In the genomic region with DNA sequence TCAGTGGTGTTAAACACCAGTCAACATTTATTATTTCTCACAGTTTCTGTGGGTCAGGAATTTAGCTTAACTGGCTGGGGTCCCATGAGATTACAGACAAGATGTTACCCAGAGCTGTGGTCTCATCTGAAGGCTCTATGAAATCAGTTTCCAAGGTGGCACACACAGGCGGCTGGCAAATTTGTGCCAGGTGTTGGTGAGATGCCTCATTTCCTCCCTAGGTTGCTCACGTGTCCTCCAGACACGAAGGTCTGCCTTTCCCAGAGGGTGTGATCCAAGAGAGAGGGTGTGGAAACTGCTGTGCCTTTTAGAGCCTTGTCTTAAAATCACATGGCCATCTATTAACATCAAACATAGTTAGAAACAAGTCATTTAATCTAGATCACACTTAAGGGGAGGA, we compare ENCODE assay signal across 28 cellular contexts.
DNase-seq lines count a peak whose midpoint lies in the region; TF ChIP-seq lines count a peak whose summit lies in the region.
"Had no signal": no experiment of that assay in that cellular context is flagged by ENCODE, and none has a peak within 500 bp of the region (broad histone marks: within the 10 kb centered on the region; RNA-seq: fewer than 3 reads in every experiment).

No MANE protein-coding gene starts in this region.

- POLR2A ChIA-PET in CD4-positive, alpha-beta memory T cell (lab: Charles Lee; ENCODE audit: partially characterized antibody): no interaction called here

- intact Hi-C loops in esophagus muscularis mucosa (cut with DNase I) (no loop called here), uterus (cut with DNase I; ENCODE audit: low total_unique reads) (no loop called here)
- intact Hi-C loops in CD4-positive, alpha-beta memory T cell (cut with micrococcal nuclease): no loop called here

- CTCF ChIA-PET in activated naive CD4-positive, alpha-beta T cell treated with anti-CD3 and anti-CD28 coated beads, Interleukin-2, amount 10 ng/mL, durations not matched to agents 7 days and 5 days (lab: Charles Lee): no interaction called here
- CTCF ChIA-PET in CD4-positive, alpha-beta memory T cell (lab: Charles Lee; ENCODE audit: partially characterized antibody): no interaction called here

- H3K4me2 ChIP-seq in osteoblast (ENCODE audit: insufficient read depth, low read length): peak overlapping the region; percentile 80

- H3K79me2 ChIP-seq in osteoblast (ENCODE audit: insufficient read depth, low read length): no peaks in the 10 kb centered on the region

- no peak for TF ChIP-seq EP300 in esophagus muscularis mucosa (IDR thresholded peaks at IDR 0.05)

- H3K27ac ChIP-seq in SJCRH30 (peak overlapping the region; percentile 71), esophagus muscularis mucosa (replicated peaks in 1 of 4) (peak overlapping the region; percentile 71 to 80 (median 76)), osteoblast (ENCODE audit: low read depth, low read length) (no peak overlapping the region), uterus (peak overlapping the region; percentile 29 to 79)
- H3K27ac ChIP-seq in CD4-positive, alpha-beta memory T cell (ENCODE audit: low read depth, low read length): no peak overlapping the region
- H3K27ac ChIP-seq: body of pancreas, pancreas, right atrium auricular region had no signal

- TF ChIP-seq POLR2A in esophagus muscularis mucosa (IDR thresholded peaks at IDR 0.05; ENCODE audit: low read depth): no peak
- TF ChIP-seq POLR2A in uterus (IDR thresholded peaks at IDR 0.05): no peak

- H3K9me3 ChIP-seq in SJCRH30 (replicated peaks) (no peaks in the 10 kb centered on the region), esophagus muscularis mucosa (peaks cover 0 to 3% (median 0%) of the 10 kb centered on the region in 4 donors), osteoblast (ENCODE audit: low read depth, low read length) (no peaks in the 10 kb centered on the region), uterus (no peaks in the 10 kb centered on the region)
- no peaks in the 10 kb centered on the region for H3K9me3 ChIP-seq in CD4-positive, alpha-beta memory T cell (ENCODE audit: control insufficient read depth in 1 of 2, low read length in 2 of 2)
- H3K9me3 ChIP-seq: mucosa of descending colon, pancreas, right atrium auricular region, tibial nerve had no signal

- H3K36me3 ChIP-seq in SJCRH30: no peaks in the 10 kb centered on the region
- no peaks in the 10 kb centered on the region for H3K36me3 ChIP-seq in esophagus muscularis mucosa
- no peaks in the 10 kb centered on the region for H3K36me3 ChIP-seq in osteoblast (ENCODE audit: insufficient read depth, low read length)
- H3K36me3 ChIP-seq in uterus: no peaks in the 10 kb centered on the region
- H3K36me3 ChIP-seq in CD4-positive, alpha-beta memory T cell (ENCODE audit: insufficient read depth, low read length): no peaks in the 10 kb centered on the region
- H3K36me3 ChIP-seq: pancreas, right atrium auricular region, tibial nerve had no signal

- H3K4me1 Mint-ChIP-seq in activated naive CD4-positive, alpha-beta T cell treated with anti-CD3 and anti-CD28 coated beads, Interleukin-2, amount 10 ng/mL, durations not matched to agents 7 days and 5 days: peaks cover 5% of the 10 kb centered on the region
- peaks cover 0 to 1% (median 0%) of the 10 kb centered on the region in 4 donors for H3K4me1 Mint-ChIP-seq in CD4-positive, alpha-beta memory T cell
- H3K4me1 Mint-ChIP-seq: central memory CD8-positive, alpha-beta T cell; H9 had no signal

- no peak overlapping the region for H3K27ac Mint-ChIP-seq in activated naive CD4-positive, alpha-beta T cell treated with anti-CD3 and anti-CD28 coated beads, Interleukin-2, amount 10 ng/mL, durations not matched to agents 7 days and 5 days
- H3K27ac Mint-ChIP-seq in CD4-positive, alpha-beta memory T cell: no peak overlapping the region
- H3K27ac Mint-ChIP-seq: activated CD4-positive, alpha-beta memory T cell treated with anti-CD3 and anti-CD28 coated beads, Interleukin-2, amount 10 ng/mL, durations not matched to agents 7 days and 5 days; activated T-helper 1 cell treated with anti-CD3 and anti-CD28 coated beads, Interleukin-12 subunit alpha, Interleukin-12 subunit beta, Interleukin-2, Interleukin-4 antibody, amounts not matched to agents 30 ng/mL and 10 ng/mL and 1 ng/mL, durations not matched to agents 14 hours and 24 hours and 36 hours; H9; T-helper 1 cell treated with Interleukin-12 subunit alpha and Interleukin-12 subunit beta and Interleukin-4 antibody, amounts not matched to agents 30 μg/mL and 1 μg/mL, for 36 hours had no signal

- WGBS in esophagus muscularis mucosa: 77% methylated on average over 3 of the region's 3 CpGs

- H2AFZ ChIP-seq in osteoblast (ENCODE audit: low read length): no peak overlapping the region

- H3K4me3 ChIP-seq in SJCRH30: no peak overlapping the region
- no peak overlapping the region for H3K4me3 ChIP-seq in esophagus muscularis mucosa
- no peak overlapping the region for H3K4me3 ChIP-seq in osteoblast (ENCODE audit: insufficient read depth, low read length)
- no peak overlapping the region for H3K4me3 ChIP-seq in uterus
- no peak overlapping the region for H3K4me3 ChIP-seq in CD4-positive, alpha-beta memory T cell (ENCODE audit: low read length in 2 of 2)
- H3K4me3 ChIP-seq: body of pancreas, mucosa of descending colon, pancreas, right atrium auricular region, tibial nerve had no signal

- H3K27me3 ChIP-seq in SJCRH30 (no peaks in the 10 kb centered on the region), esophagus muscularis mucosa (no peaks in the 10 kb centered on the region), osteoblast (ENCODE audit: insufficient read depth, low read length) (peaks cover 33% of the 10 kb centered on the region), uterus (no peaks in the 10 kb centered on the region)
- no peaks in the 10 kb centered on the region for H3K27me3 ChIP-seq in CD4-positive, alpha-beta memory T cell (ENCODE audit: insufficient read depth, low read length)
- H3K27me3 ChIP-seq: body of pancreas, pancreas, right atrium auricular region, tibial nerve had no signal

- peaks cover 8% of the 10 kb centered on the region for H3K27me3 Mint-ChIP-seq in activated naive CD4-positive, alpha-beta T cell treated with anti-CD3 and anti-CD28 coated beads, Interleukin-2, amount 10 ng/mL, durations not matched to agents 7 days and 5 days
- peaks cover 4 to 5% of the 10 kb centered on the region in 2 donors for H3K27me3 Mint-ChIP-seq in CD4-positive, alpha-beta memory T cell

- TF ChIP-seq CTCF in esophagus muscularis mucosa (IDR thresholded peaks at IDR 0.05) (no peak), osteoblast (IDR thresholded peaks at IDR 0.05; ENCODE audit: extremely low read depth, low read depth, low read length) (no peak), uterus (IDR thresholded peaks at IDR 0.05) (no peak)

- DNase-seq in SJCRH30 (peak in 1 of 2 experiments; percentile 16), esophagus muscularis mucosa (ENCODE audit: extremely low spot score) (no peak), osteoblast (ENCODE audit: insufficient read length, low spot score, missing footprints) (no peak), uterus (no peak), NCI-H345 (lab: John Stamatoyannopoulos, UW) (no peak)
- no peak for DNase-seq in activated naive CD4-positive, alpha-beta T cell treated with anti-CD3 and anti-CD28 coated beads, Interleukin-2, amount 10 ng/mL, durations not matched to agents 7 days and 5 days
- DNase-seq in CD4-positive, alpha-beta memory T cell: no peak
- DNase-seq: activated CD4-positive, alpha-beta memory T cell treated with anti-CD3 and anti-CD28 coated beads, Interleukin-2, amount 10 ng/mL, durations not matched to agents 7 days and 5 days; activated CD4-positive, CD25-positive, alpha-beta regulatory T cell treated with anti-CD3 and anti-CD28 coated beads, Interleukin-2, amount 50 U/mL, for 72 hours; activated CD8-positive, alpha-beta memory T cell treated with anti-CD3 and anti-CD28 coated beads, Interleukin-2, amount 50 U/mL, for 48 hours; activated naive CD4-positive, alpha-beta T cell treated with Interleukin-2 at 50 U/mL for 16 hours; body of pancreas; C1 segment of cervical spinal cord; COR-L47; GDM1; H9; hippocampal formation; left cardiac atrium; mucosa of descending colon; NCI-H1436 treated with DMSO at 0.1 percent for 48 hours; pancreas; stimulated activated CD4-positive, alpha-beta T cell treated with anti-CD3 and anti-CD28 coated beads, Interleukin-2, amount 100 ng/mL, for 24 hours; stimulated activated naive CD8-positive, alpha-beta T cell treated with anti-CD3 and anti-CD28 coated beads, Interleukin-15, amount 100 ng/mL, for 72 hours had no signal

- H3K4me1 ChIP-seq in SJCRH30 (peaks cover 19% of the 10 kb centered on the region), esophagus muscularis mucosa (peaks cover 0 to 21% (median 21%) of the 10 kb centered on the region in 4 donors), osteoblast (ENCODE audit: insufficient read depth, low read length) (peaks cover 12% of the 10 kb centered on the region), uterus (no peaks in the 10 kb centered on the region)
- no peaks in the 10 kb centered on the region for H3K4me1 ChIP-seq in CD4-positive, alpha-beta memory T cell (ENCODE audit: insufficient read depth, low read length)
- H3K4me1 ChIP-seq: body of pancreas, pancreas had no signal

- H3K9me3 Mint-ChIP-seq in activated naive CD4-positive, alpha-beta T cell treated with anti-CD3 and anti-CD28 coated beads, Interleukin-2, amount 10 ng/mL, durations not matched to agents 7 days and 5 days: no peaks in the 10 kb centered on the region
- H3K9me3 Mint-ChIP-seq in CD4-positive, alpha-beta memory T cell: peaks cover 0 to 3% (median 0%) of the 10 kb centered on the region in 8 donors
- H3K9me3 Mint-ChIP-seq: activated CD4-positive, alpha-beta memory T cell treated with anti-CD3 and anti-CD28 coated beads, Interleukin-2, amount 10 ng/mL, durations not matched to agents 7 days and 5 days; central memory CD8-positive, alpha-beta T cell had no signal

- no peaks in the 10 kb centered on the region for H4K20me1 ChIP-seq in osteoblast (ENCODE audit: insufficient read depth, low read length)

- H3K36me3 Mint-ChIP-seq in activated naive CD4-positive, alpha-beta T cell treated with anti-CD3 and anti-CD28 coated beads, Interleukin-2, amount 10 ng/mL, durations not matched to agents 7 days and 5 days: no peaks in the 10 kb centered on the region
- no peaks in the 10 kb centered on the region for H3K36me3 Mint-ChIP-seq in CD4-positive, alpha-beta memory T cell

- H3K4me3 Mint-ChIP-seq in activated naive CD4-positive, alpha-beta T cell treated with anti-CD3 and anti-CD28 coated beads, Interleukin-2, amount 10 ng/mL, durations not matched to agents 7 days and 5 days: no peak overlapping the region
- H3K4me3 Mint-ChIP-seq in CD4-positive, alpha-beta memory T cell: no peak overlapping the region
- H3K4me3 Mint-ChIP-seq: activated CD4-positive, alpha-beta memory T cell treated with anti-CD3 and anti-CD28 coated beads, Interleukin-2, amount 10 ng/mL, durations not matched to agents 7 days and 5 days; activated T-helper 1 cell treated with anti-CD3 and anti-CD28 coated beads, Interleukin-12 subunit alpha, Interleukin-12 subunit beta, Interleukin-2, Interleukin-4 antibody, amounts not matched to agents 30 ng/mL and 10 ng/mL and 1 ng/mL, durations not matched to agents 14 hours and 24 hours and 36 hours; central memory CD8-positive, alpha-beta T cell; H9; stimulated activated naive CD8-positive, alpha-beta T cell treated with anti-CD3 and anti-CD28 coated beads, Interleukin-15, amount 100 ng/mL, for 72 hours; T-helper 1 cell treated with Interleukin-12 subunit alpha and Interleukin-12 subunit beta and Interleukin-4 antibody, amounts not matched to agents 30 μg/mL and 1 μg/mL, for 36 hours had no signal

Comparison
In these comparisons a context has a peak if more than half of its experiments do, and no peak if none do; other contexts are left out.
1. H3K27ac ChIP-seq: peak in SJCRH30 (single experiment), esophagus muscularis mucosa (4 of 4) and uterus (2 of 2); none in osteoblast (single experiment) and CD4-positive, alpha-beta memory T cell (single experiment).